In genomic region chr9:97997330-97998276, GRCh38 we compare ENCODE assay signal across 30 cellular contexts. TPM values are rescaled to one million over a fixed set of nuclear protein-coding genes. Genes with fewer than 3 reads are reported as not detected.
DNase-seq lines count a peak whose midpoint lies in the region; ATAC-seq, FAIRE-seq and TF ChIP-seq lines count a peak whose summit lies in the region.
"Had no signal": no experiment of that assay in that cellular context is flagged by ENCODE, and none has a peak within 500 bp of the region (broad histone marks: within the 10 kb centered on the region; RNA-seq: fewer than 3 reads in every experiment).

No MANE protein-coding gene starts in this region.

- H3K36me3 Mint-ChIP-seq in CD4-positive, alpha-beta T cell (ENCODE audit: low read depth), result peaks cover 82% of the 10 kb centered on the region

- POLR2A ChIA-PET in CD4-positive, alpha-beta T cell (lab: Charles Lee), result interaction anchor here (0.6 to 2.0 kb wide), 6 partner anchors 9 to 74 kb away, joined by 3 to 9 read pairs (median 3); partner anchors contain the start of gene TRMO
- POLR2A ChIA-PET in K562 (lab: Yijun Ruan, JAX) (interaction anchor here (0.6 to 3.3 kb wide), 14 partner anchors 10 to 244 kb away, joined by 3 to 29 read pairs (median 4); partner anchors contain the start of genes ANP32B and TRMO), HepG2 (lab: Yijun Ruan, JAX) (interaction anchor here (2.0 kb wide), 1 partner anchor 14 kb away, joined by 8 read pairs; the partner anchor contains the start of gene ANP32B)

- H4K20me1 ChIP-seq in GM23248 (ENCODE audit: insufficient read depth), result 0 out of 2 replicates have a peak, but pooled peaks cover 15% of the 10 kb centered on the region
- peaks cover 20% of the 10 kb centered on the region for H4K20me1 ChIP-seq in K562 (replicated peaks; ENCODE audit: control insufficient read depth, insufficient read depth, low read length)
- H4K20me1 ChIP-seq in HepG2 (ENCODE audit: insufficient read depth, low read length), result peaks cover 24% of the 10 kb centered on the region

- peak overlapping the region; percentile 70 for H3K27ac Mint-ChIP-seq in CD4-positive, alpha-beta T cell
- H3K27ac Mint-ChIP-seq: mesothelial cell of epicardium, type B pancreatic cell had no signal

- TF ChIP-seq EP300 in K562 (IDR thresholded peaks at IDR 0.05; ENCODE audit: low read length) (no peak), HepG2 (IDR thresholded peaks at IDR 0.05; ENCODE audit: low read depth in 2 of 2, low read length in 2 of 2) (no peak), HepG2 (CRISPR knock-in tag; IDR thresholded peaks at IDR 0.05; ENCODE audit: borderline replicate concordance) (no peak)

- peaks cover 70% of the 10 kb centered on the region for H3K4me1 Mint-ChIP-seq in CD4-positive, alpha-beta T cell (ENCODE audit: low read depth)
- H3K4me1 Mint-ChIP-seq: mesothelial cell of epicardium had no signal

- no peak for DNase-seq in CD4-positive, alpha-beta T cell
- DNase-seq in GM23248 (peak; percentile 11), K562 (ENCODE audit: extremely low read depth in 1 of 4, low spot score in 3 of 4) (no peak), HepG2 (ENCODE audit: low spot score) (no peak), substantia nigra (lab: John Stamatoyannopoulos, UW) (no peak)
- DNase-seq: activated CD4-positive, CD25-positive, alpha-beta regulatory T cell treated with anti-CD3 and anti-CD28 coated beads, Interleukin-2, amount 50 U/mL, for 72 hours; activated CD8-positive, alpha-beta T cell treated with anti-CD3 and anti-CD28 coated beads, Interleukin-2, amount 10 ng/mL, durations not matched to agents 7 days and 5 days; activated naive CD4-positive, alpha-beta T cell treated with anti-CD3 and anti-CD28 coated beads for 36 hours; aorta; caudate nucleus; CD4-positive, alpha-beta memory T cell; DMS153; MV-4-11; naive thymus-derived CD4-positive, alpha-beta T cell; NCI-H1694; NCI-H2171 treated with DMSO at 0.1 percent for 48 hours; NCI-H526; pancreas; right cardiac atrium; stomach had no signal

- no peaks in the 10 kb centered on the region for H3K9me3 ChIP-seq in CD4-positive, alpha-beta T cell (ENCODE audit: control insufficient read depth, low read length)
- H3K9me3 ChIP-seq in GM23248 (ENCODE audit: low read depth) (no peaks in the 10 kb centered on the region), K562 (replicated peaks; ENCODE audit: control insufficient read depth, insufficient read depth, low read depth, low read length) (no peaks in the 10 kb centered on the region), HepG2 (ENCODE audit: low read length) (no peaks in the 10 kb centered on the region)
- H3K9me3 ChIP-seq: pancreas, SJSA1, stomach had no signal

- peak; percentile 54 for TF ChIP-seq POLR2A in K562 (conservative IDR thresholded peaks at IDR 0.05)
- no peak for TF ChIP-seq POLR2A in HepG2 (IDR thresholded peaks at IDR 0.05; ENCODE audit: insufficient read depth in 1 of 2, low read depth in 2 of 2, low read length in 2 of 2)

- peaks cover 2% of the 10 kb centered on the region; the same call in 1 of the 2 replicates for H3K4me1 ChIP-seq in GM23248 (ENCODE audit: insufficient read depth)
- H3K4me1 ChIP-seq in K562 (replicated peaks in 1 of 2; ENCODE audit: control insufficient read depth in 2 of 2, insufficient read depth in 2 of 2, low read length in 2 of 2), result peaks cover 0 to 8% of the 10 kb centered on the region in 2 experiments; a peak in 3 of 5 replicates
- H3K4me1 ChIP-seq in HepG2 (ENCODE audit: insufficient read depth, low read length), result peaks cover 5% of the 10 kb centered on the region
- H3K4me1 ChIP-seq: SJSA1 had no signal

- ATAC-seq in CD4-positive, alpha-beta T cell (ENCODE audit: poor library complexity), result no peak
- ATAC-seq in K562 (no peak; the same call in 2 of the 3 replicates), HepG2 (peak; percentile 32; the same call in 2 of the 3 replicates), GM21381 (IDR thresholded peaks at IDR 0.05; ENCODE audit: unreplicated experiment) (no peak), HG03280 (IDR thresholded peaks at IDR 0.05; ENCODE audit: unreplicated experiment) (no peak), GM19452 (IDR thresholded peaks at IDR 0.05; ENCODE audit: unreplicated experiment) (no peak)
- ATAC-seq: activated CD8-positive, alpha-beta T cell treated with anti-CD3 and anti-CD28 coated beads, Interleukin-2, amount 10 ng/mL, durations not matched to agents 7 days and 5 days; naive thymus-derived CD4-positive, alpha-beta T cell; pancreas; right cardiac atrium had no signal

- no peak overlapping the region for H3K4me3 ChIP-seq in GM23248
- H3K4me3 ChIP-seq in K562, result no peak overlapping the region
- H3K4me3 ChIP-seq in HepG2 (replicated peaks in 1 of 3; ENCODE audit: insufficient read depth in 1 of 3, low read depth in 2 of 3, low read length in 3 of 3), result no peak overlapping the region
- H3K4me3 ChIP-seq: pancreas, SJSA1, stomach had no signal

- H3K27ac ChIP-seq in CD4-positive, alpha-beta T cell (ENCODE audit: low read depth, low read length), result no peak overlapping the region
- H3K27ac ChIP-seq in GM23248, result no peak overlapping the region
- H3K27ac ChIP-seq in K562 (ENCODE audit: extremely low read depth, low read depth, low read length), result peak overlapping the region; percentile 4; the same call in 1 of the 3 replicates
- no peak overlapping the region for H3K27ac ChIP-seq in HepG2 (ENCODE audit: extremely low read length, insufficient read depth, low read length)
- H3K27ac ChIP-seq in substantia nigra (ENCODE audit: low read depth, low read length, poor library complexity, severe bottlenecking), result no peak overlapping the region
- H3K27ac ChIP-seq: KMS-11, pancreas, SJSA1, stomach had no signal

- no peaks in the 10 kb centered on the region for H3K9me2 ChIP-seq in GM23248 (ENCODE audit: insufficient read depth)

- peaks cover 98% of the 10 kb centered on the region for H3K79me2 ChIP-seq in GM23248 (ENCODE audit: insufficient read depth)
- H3K79me2 ChIP-seq in K562 (ENCODE audit: control insufficient read depth, insufficient read depth, low read length), result peaks cover 95% of the 10 kb centered on the region
- H3K79me2 ChIP-seq in HepG2 (ENCODE audit: insufficient read depth, low read length), result peaks cover 61% of the 10 kb centered on the region

- 0 out of 2 replicates have a peak, but pooled peaks cover 4% of the 10 kb centered on the region for H3F3A ChIP-seq in GM23248 (ENCODE audit: insufficient read depth)

- H3K27me3 ChIP-seq in CD4-positive, alpha-beta T cell (ENCODE audit: control insufficient read depth, insufficient read depth, low read length), result no peaks in the 10 kb centered on the region
- H3K27me3 ChIP-seq in GM23248 (replicated peaks; ENCODE audit: insufficient read depth) (no peaks in the 10 kb centered on the region), K562 (ENCODE audit: control insufficient read depth in 2 of 2, insufficient read depth in 2 of 2, low read length in 2 of 2) (no peaks in the 10 kb centered on the region), HepG2 (ENCODE audit: control insufficient read depth in 1 of 2, insufficient read depth in 2 of 2, low read length in 2 of 2) (no peaks in the 10 kb centered on the region)
- H3K27me3 ChIP-seq: pancreas, SJSA1, stomach had no signal

- H3K9me3 Mint-ChIP-seq in CD4-positive, alpha-beta T cell, result no peaks in the 10 kb centered on the region
- H3K9me3 Mint-ChIP-seq: activated naive CD4-positive, alpha-beta T cell treated with anti-CD3 and anti-CD28 coated beads for 36 hours; CD4-positive, alpha-beta memory T cell; mesothelial cell of epicardium; type B pancreatic cell had no signal

- no peaks in the 10 kb centered on the region for H3K27me3 Mint-ChIP-seq in CD4-positive, alpha-beta T cell
- H3K27me3 Mint-ChIP-seq: CD4-positive, alpha-beta memory T cell; naive thymus-derived CD4-positive, alpha-beta T cell; type B pancreatic cell had no signal

- TF ChIP-seq RAD21 in K562 (CRISPR knock-in tag; conservative IDR thresholded peaks at IDR 0.05 in 1 of 2, IDR thresholded peaks at IDR 0.05 in 1 of 2), result no peak
- TF ChIP-seq RAD21 in HepG2 (CRISPR knock-in tag; IDR thresholded peaks at IDR 0.05), result no peak

- no peak overlapping the region for H3K4me2 ChIP-seq in GM23248 (ENCODE audit: unreplicated experiment)
- no peak overlapping the region for H3K4me2 ChIP-seq in K562 (ENCODE audit: insufficient read depth, low read length)
- no peak overlapping the region for H3K4me2 ChIP-seq in HepG2 (ENCODE audit: low read depth, low read length)
- H3K4me2 ChIP-seq: KMS-11 had no signal

- in situ Hi-C loops in GM23248 (cut with MboI) (no loop called here), K562 (cut with MboI) (no loop called here), HepG2 (cut with HindIII; ENCODE audit: extremely low pct_ligation_motif_present, low pct_unique_long_range_greater_than_20kb) (no loop called here)

- no peak overlapping the region for H2AFZ ChIP-seq in GM23248
- no peak overlapping the region for H2AFZ ChIP-seq in K562 (ENCODE audit: low read depth, low read length)
- no peak overlapping the region for H2AFZ ChIP-seq in HepG2 (ENCODE audit: low read length)

- peaks cover 3% of the 10 kb centered on the region for H3K9me1 ChIP-seq in K562 (ENCODE audit: control insufficient read depth, insufficient read depth, low read length)

- no TSS peak for BruUV-seq in K562 (replicated peaks; lab: Mats Ljungman, UMichigan)
- no TSS peak for BruUV-seq in HepG2 (replicated peaks; lab: Mats Ljungman, UMichigan)

- 49 to 59% methylated on average over 3 of the region's 3 CpGs for WGBS in GM23248 (ENCODE audit: low coverage in 1 of 2, low lambda C conversion rate in 2 of 2, missing lambda C conversion rate in 2 of 2), 2 experiments
- 96% methylated on average over 3 of the region's 3 CpGs for WGBS in K562 (ENCODE audit: insufficient coverage, low coverage, missing lambda C conversion rate)
- 99% methylated on average over 3 of the region's 3 CpGs for WGBS in HepG2 (ENCODE audit: low lambda C conversion rate)

- TF ChIP-seq CTCF in CD4-positive, alpha-beta T cell (IDR thresholded peaks at IDR 0.05), result no peak
- TF ChIP-seq CTCF in K562 (IDR thresholded peaks at IDR 0.05 in 2 of 3, conservative IDR thresholded peaks at IDR 0.05 in 1 of 3; ENCODE audit: insufficient read depth in 2 of 3, low read depth in 1 of 3, low read length in 3 of 3), result no peak
- no peak for TF ChIP-seq CTCF in HepG2 (CRISPR knock-in tag; IDR thresholded peaks at IDR 0.05)

- FAIRE-seq in K562 (lab: Jason Lieb, UNC) (no peak), HepG2 (lab: Jason Lieb, UNC) (no peak)
- FAIRE-seq: GM18507, pancreas had no signal

- intact Hi-C loops in CD4-positive, alpha-beta T cell (cut with DNase I, micrococcal nuclease), result loop anchor here in 1 of 2 experiments (10.0 kb wide), 1 partner anchor 1243 kb away; no protein-coding TSS in a partner anchor
- intact Hi-C loops in K562 (cut with micrococcal nuclease), result no loop called here
- intact Hi-C loops in HepG2 (cut with micrococcal nuclease; ENCODE audit: unreplicated experiment), result no loop called here

- H3K9ac ChIP-seq in GM23248 (no peak overlapping the region), K562 (ENCODE audit: insufficient read depth in 1 of 2, low read depth in 2 of 2, low read length in 2 of 2) (no peak overlapping the region), HepG2 (ENCODE audit: insufficient read depth, low read depth, low read length) (no peak overlapping the region)
- H3K9ac ChIP-seq: KMS-11 had no signal

- CTCF ChIA-PET in CD4-positive, alpha-beta T cell (lab: Charles Lee), result interaction anchor here (0.6 to 2.8 kb wide), 4 partner anchors 14 to 107 kb away, joined by 3 to 14 read pairs (median 5); partner anchors contain the start of gene ANP32B
- CTCF ChIA-PET in K562 (lab: Yijun Ruan, JAX; ENCODE audit: low intra/inter-chr PET ratio) (interaction anchor here (0.5 to 0.7 kb wide), 2 partner anchors 10 to 75 kb away, joined by 3 to 4 read pairs; no protein-coding TSS in a partner anchor), HepG2 (lab: Yijun Ruan, JAX; ENCODE audit: low intra/inter-chr PET ratio, low total read pairs) (no interaction called here)

- no peak overlapping the region for H3K4me3 Mint-ChIP-seq in CD4-positive, alpha-beta T cell
- H3K4me3 Mint-ChIP-seq: activated CD8-positive, alpha-beta T cell treated with anti-CD3 and anti-CD28 coated beads, Interleukin-2, amount 10 ng/mL, durations not matched to agents 7 days and 5 days; activated naive CD4-positive, alpha-beta T cell treated with anti-CD3 and anti-CD28 coated beads for 36 hours; CD4-positive, alpha-beta memory T cell; mesothelial cell of epicardium; naive thymus-derived CD4-positive, alpha-beta T cell; type B pancreatic cell had no signal

- H3K36me3 ChIP-seq in GM23248 (ENCODE audit: low read depth) (peaks cover 45% of the 10 kb centered on the region), K562 (ENCODE audit: control insufficient read depth, insufficient read depth, low read length) (peaks cover 95% of the 10 kb centered on the region), HepG2 (replicated peaks in 1 of 2; ENCODE audit: control insufficient read depth in 1 of 2, insufficient read depth in 2 of 2, low read length in 2 of 2) (peaks cover 19 to 70% of the 10 kb centered on the region in 2 experiments)

RNA-seq across cellular contexts. Expression of gene ANP32B, which starts 14.5 kb away (rescaled TPM):
- total RNA-seq in CD4-positive, alpha-beta T cell, result 100 to 1,000 TPM; 178 to 192 TPM
- 11.2 and 35.3 TPM in 2 replicates for total RNA-seq in GM23248 (2014; rRNA removed; shearing (Covaris generic))
- polyA plus RNA-seq in GM23248 (2016; fragmentation: Nextera tagmentation; extraction: Ambion mirVana) (137 and 138 TPM in 2 replicates), K562 (2011; rRNA removed) (135 and 147 TPM in 2 replicates), K562 (2014; fragmentation: Illumina TruSeq; extraction: Trizol) (711 and 815 TPM in 2 replicates), K562 (2014; fragmentation: Nextera tagmentation; extraction: Ambion mirVana) (100 to 1,000 TPM in 1 of 2 experiments, 10 to 100 TPM in 1; 87.2 to 141 TPM), K562 (2014; rRNA removed) (331 and 380 TPM in 2 replicates), HepG2 (2011; rRNA removed) (30.3 and 37.5 TPM in 2 replicates)
- 103 and 181 TPM in 2 replicates for total RNA-seq in K562 (2011; cell fraction: chromatin; rRNA removed; ENCODE audit: low replicate concordance)
- 53.9 and 79.2 TPM in 2 replicates for total RNA-seq in K562 (2011; cell fraction: nucleolus; rRNA removed)
- total RNA-seq in K562 (2011; cell fraction: nucleoplasm; rRNA removed), result 96.2 and 106 TPM in 2 replicates
- total RNA-seq in K562 (2014; rRNA removed) (90.3 and 90.7 TPM in 2 replicates), K562 (2014; rRNA removed; fragmentation: Illumina TruSeq; extraction: Trizol) (80.3 and 96.1 TPM in 2 replicates), K562 (2015; rRNA removed; fragmentation: Illumina TruSeq; extraction: Trizol) (68.9 and 78.4 TPM in 2 replicates), K562 (2021) (384 and 454 TPM in 2 replicates), HepG2 (2016; rRNA removed; fragmentation: Illumina TruSeq; extraction: Trizol) (22.1 and 67.0 TPM in 2 replicates)
- polyA plus RNA-seq in K562 (2011; cell fraction: cytosol; rRNA removed), result 19.4 and 46.5 TPM in 2 replicates
- polyA plus RNA-seq in K562 (2011; cell fraction: nucleus; rRNA removed), result 41.5 and 53.7 TPM in 2 replicates
- 595 and 725 TPM in 2 replicates for polyA plus RNA-seq in K562 (2012)
- polyA minus RNA-seq in K562 (2011; rRNA and poly(A)+ RNA removed), result 117 and 146 TPM in 2 replicates
- polyA minus RNA-seq in K562 (2011; cell fraction: cytosol; rRNA and poly(A)+ RNA removed), result 105 and 106 TPM in 2 replicates
- 31.2 and 52.8 TPM in 2 replicates for polyA minus RNA-seq in K562 (2011; cell fraction: nucleus; rRNA and poly(A)+ RNA removed)
- 19.9 and 21.3 TPM in 2 replicates for total RNA-seq in HepG2 (2016; cell fraction: cytosol; rRNA removed; fragmentation: Illumina TruSeq; extraction: Trizol; ENCODE audit: low read depth)
- total RNA-seq in HepG2 (2016; cell fraction: insoluble cytoplasmic fraction; rRNA removed; fragmentation: Illumina TruSeq; extraction: Trizol), result 20.8 and 59.2 TPM in 2 replicates
- total RNA-seq in HepG2 (2016; cell fraction: membrane; rRNA removed; fragmentation: Illumina TruSeq; extraction: Trizol), result 40.3 and 40.9 TPM in 2 replicates
- 43.6 and 45.8 TPM in 2 replicates for total RNA-seq in HepG2 (2016; cell fraction: nucleus; rRNA removed; fragmentation: Illumina TruSeq; extraction: Trizol)
- 14.5 and 21.7 TPM in 2 replicates for polyA plus RNA-seq in HepG2 (2011; cell fraction: cytosol; rRNA removed)
- 9.4 and 15.4 TPM in 2 replicates for polyA plus RNA-seq in HepG2 (2011; cell fraction: nucleus; rRNA removed)
- polyA plus RNA-seq in HepG2 (2012), result 239 and 295 TPM in 2 replicates
- 128 and 145 TPM in 2 replicates for polyA plus RNA-seq in HepG2 (2016; cell fraction: cytosol; fragmentation: Illumina TruSeq; extraction: Trizol; ENCODE audit: low read depth)
- polyA plus RNA-seq in HepG2 (2016; cell fraction: insoluble cytoplasmic fraction; fragmentation: Illumina TruSeq; extraction: Trizol; ENCODE audit: low read depth), result 375 and 395 TPM in 2 replicates
- polyA plus RNA-seq in HepG2 (2016; cell fraction: membrane; fragmentation: Illumina TruSeq; extraction: Trizol; ENCODE audit: low read depth), result 226 and 237 TPM in 2 replicates
- 223 and 239 TPM in 2 replicates for polyA plus RNA-seq in HepG2 (2016; cell fraction: nucleus; fragmentation: Illumina TruSeq; extraction: Trizol; ENCODE audit: insufficient read depth, low read depth)
- 10.5 and 18.2 TPM in 2 replicates for polyA minus RNA-seq in HepG2 (2011; rRNA and poly(A)+ RNA removed; ENCODE audit: low replicate concordance)
- polyA minus RNA-seq in HepG2 (2011; cell fraction: cytosol; rRNA and poly(A)+ RNA removed), result 36.3 and 51.7 TPM in 2 replicates
- polyA minus RNA-seq in HepG2 (2011; cell fraction: nucleus; rRNA and poly(A)+ RNA removed), result 39.5 and 51.6 TPM in 2 replicates

RNA-seq across cellular contexts. Expression of gene NANS, which starts 58.9 kb away (rescaled TPM):
- total RNA-seq in CD4-positive, alpha-beta T cell, result 10 to 100 TPM; 70.5 to 74.0 TPM
- total RNA-seq in GM23248 (2014; rRNA removed; shearing (Covaris generic)), result 60.3 and 80.8 TPM in 2 replicates
- polyA plus RNA-seq in GM23248 (2016; fragmentation: Nextera tagmentation; extraction: Ambion mirVana) (128 and 133 TPM in 2 replicates), K562 (2011; rRNA removed) (124 and 143 TPM in 2 replicates), K562 (2014; fragmentation: Illumina TruSeq; extraction: Trizol) (137 TPM in 2 replicates), K562 (2014; fragmentation: Nextera tagmentation; extraction: Ambion mirVana) (10 to 100 TPM; 37.1 to 64.3 TPM), K562 (2014; rRNA removed) (127 and 141 TPM in 2 replicates), HepG2 (2011; rRNA removed) (80.9 and 86.9 TPM in 2 replicates)
- total RNA-seq in K562 (2011; cell fraction: chromatin; rRNA removed; ENCODE audit: low replicate concordance), result 95.6 and 146 TPM in 2 replicates
- total RNA-seq in K562 (2011; cell fraction: nucleolus; rRNA removed), result 97.0 and 106 TPM in 2 replicates
- total RNA-seq in K562 (2011; cell fraction: nucleoplasm; rRNA removed), result 94.6 and 118 TPM in 2 replicates
- total RNA-seq in K562 (2014; rRNA removed) (181 and 197 TPM in 2 replicates), K562 (2014; rRNA removed; fragmentation: Illumina TruSeq; extraction: Trizol) (124 and 133 TPM in 2 replicates), K562 (2015; rRNA removed; fragmentation: Illumina TruSeq; extraction: Trizol) (151 and 156 TPM in 2 replicates), K562 (2021) (127 and 133 TPM in 2 replicates), HepG2 (2016; rRNA removed; fragmentation: Illumina TruSeq; extraction: Trizol) (203 and 266 TPM in 2 replicates)
- 138 and 150 TPM in 2 replicates for polyA plus RNA-seq in K562 (2011; cell fraction: cytosol; rRNA removed)
- 49.2 and 61.9 TPM in 2 replicates for polyA plus RNA-seq in K562 (2011; cell fraction: nucleus; rRNA removed)
- polyA plus RNA-seq in K562 (2012), result 189 and 211 TPM in 2 replicates
- 139 and 167 TPM in 2 replicates for polyA minus RNA-seq in K562 (2011; rRNA and poly(A)+ RNA removed)
- 63.5 and 72.7 TPM in 2 replicates for polyA minus RNA-seq in K562 (2011; cell fraction: cytosol; rRNA and poly(A)+ RNA removed)
- polyA minus RNA-seq in K562 (2011; cell fraction: nucleus; rRNA and poly(A)+ RNA removed), result 26.9 and 42.3 TPM in 2 replicates
- 49.6 and 52.9 TPM in 2 replicates for total RNA-seq in HepG2 (2016; cell fraction: cytosol; rRNA removed; fragmentation: Illumina TruSeq; extraction: Trizol; ENCODE audit: low read depth)
- total RNA-seq in HepG2 (2016; cell fraction: insoluble cytoplasmic fraction; rRNA removed; fragmentation: Illumina TruSeq; extraction: Trizol), result 208 and 294 TPM in 2 replicates
- 63.3 and 63.6 TPM in 2 replicates for total RNA-seq in HepG2 (2016; cell fraction: membrane; rRNA removed; fragmentation: Illumina TruSeq; extraction: Trizol)
- total RNA-seq in HepG2 (2016; cell fraction: nucleus; rRNA removed; fragmentation: Illumina TruSeq; extraction: Trizol), result 77.5 and 79.4 TPM in 2 replicates
- polyA plus RNA-seq in HepG2 (2011; cell fraction: cytosol; rRNA removed), result 105 and 118 TPM in 2 replicates
- 34.7 and 37.4 TPM in 2 replicates for polyA plus RNA-seq in HepG2 (2011; cell fraction: nucleus; rRNA removed)
- 84.8 and 103 TPM in 2 replicates for polyA plus RNA-seq in HepG2 (2012)
- polyA plus RNA-seq in HepG2 (2016; cell fraction: cytosol; fragmentation: Illumina TruSeq; extraction: Trizol; ENCODE audit: low read depth), result 42.6 and 48.8 TPM in 2 replicates
- polyA plus RNA-seq in HepG2 (2016; cell fraction: insoluble cytoplasmic fraction; fragmentation: Illumina TruSeq; extraction: Trizol; ENCODE audit: low read depth), result 258 and 291 TPM in 2 replicates
- 45.4 and 47.4 TPM in 2 replicates for polyA plus RNA-seq in HepG2 (2016; cell fraction: membrane; fragmentation: Illumina TruSeq; extraction: Trizol; ENCODE audit: low read depth)
- polyA plus RNA-seq in HepG2 (2016; cell fraction: nucleus; fragmentation: Illumina TruSeq; extraction: Trizol; ENCODE audit: insufficient read depth, low read depth), result 98.0 and 99.6 TPM in 2 replicates
- 77.2 and 87.3 TPM in 2 replicates for polyA minus RNA-seq in HepG2 (2011; rRNA and poly(A)+ RNA removed; ENCODE audit: low replicate concordance)
- polyA minus RNA-seq in HepG2 (2011; cell fraction: cytosol; rRNA and poly(A)+ RNA removed), result 32.7 and 40.5 TPM in 2 replicates
- polyA minus RNA-seq in HepG2 (2011; cell fraction: nucleus; rRNA and poly(A)+ RNA removed), result 42.8 and 50.6 TPM in 2 replicates

RNA-seq across cellular contexts. Expression of gene HEMGN, which starts 59.6 kb away (rescaled TPM):
- total RNA-seq in CD4-positive, alpha-beta T cell, result under 1 TPM; 0.30 to 0.34 TPM
- total RNA-seq in GM23248 (2014; rRNA removed; shearing (Covaris generic)), result not detected in 2 replicates
- polyA plus RNA-seq in GM23248 (2016; fragmentation: Nextera tagmentation; extraction: Ambion mirVana), result not detected in 2 replicates
- total RNA-seq in K562 (2011; cell fraction: chromatin; rRNA removed; ENCODE audit: low replicate concordance), result 11.3 and 87.8 TPM in 2 replicates
- total RNA-seq in K562 (2011; cell fraction: nucleolus; rRNA removed), result 10.7 and 21.2 TPM in 2 replicates
- 28.6 and 33.8 TPM in 2 replicates for total RNA-seq in K562 (2011; cell fraction: nucleoplasm; rRNA removed)
- total RNA-seq in K562 (2014; rRNA removed), result 107 and 116 TPM in 2 replicates
- total RNA-seq in K562 (2014; rRNA removed; fragmentation: Illumina TruSeq; extraction: Trizol), result 182 and 209 TPM in 2 replicates
- 54.3 and 56.3 TPM in 2 replicates for total RNA-seq in K562 (2015; rRNA removed; fragmentation: Illumina TruSeq; extraction: Trizol)
- 101 and 104 TPM in 2 replicates for total RNA-seq in K562 (2021)
- 104 and 197 TPM in 2 replicates for polyA plus RNA-seq in K562 (2011; rRNA removed)
- 25.0 and 35.1 TPM in 2 replicates for polyA plus RNA-seq in K562 (2011; cell fraction: cytosol; rRNA removed)
- 20.7 and 23.5 TPM in 2 replicates for polyA plus RNA-seq in K562 (2011; cell fraction: nucleus; rRNA removed)
- 22.3 and 42.9 TPM in 2 replicates for polyA plus RNA-seq in K562 (2012)
- 183 and 258 TPM in 2 replicates for polyA plus RNA-seq in K562 (2014; fragmentation: Illumina TruSeq; extraction: Trizol)
- 100 to 1,000 TPM; 110 to 156 TPM for polyA plus RNA-seq in K562 (2014; fragmentation: Nextera tagmentation; extraction: Ambion mirVana)
- 124 and 137 TPM in 2 replicates for polyA plus RNA-seq in K562 (2014; rRNA removed)
- 106 and 117 TPM in 2 replicates for polyA minus RNA-seq in K562 (2011; rRNA and poly(A)+ RNA removed)
- 22.3 and 41.9 TPM in 2 replicates for polyA minus RNA-seq in K562 (2011; cell fraction: cytosol; rRNA and poly(A)+ RNA removed)
- polyA minus RNA-seq in K562 (2011; cell fraction: nucleus; rRNA and poly(A)+ RNA removed), result 10.1 and 16.6 TPM in 2 replicates
- not detected in 2 replicates for total RNA-seq in HepG2 (2016; rRNA removed; fragmentation: Illumina TruSeq; extraction: Trizol)
- not detected in 2 replicates for total RNA-seq in HepG2 (2016; cell fraction: cytosol; rRNA removed; fragmentation: Illumina TruSeq; extraction: Trizol; ENCODE audit: low read depth)
- not detected in 2 replicates for total RNA-seq in HepG2 (2016; cell fraction: insoluble cytoplasmic fraction; rRNA removed; fragmentation: Illumina TruSeq; extraction: Trizol)
- not detected in 2 replicates for total RNA-seq in HepG2 (2016; cell fraction: membrane; rRNA removed; fragmentation: Illumina TruSeq; extraction: Trizol)
- not detected in 2 replicates for total RNA-seq in HepG2 (2016; cell fraction: nucleus; rRNA removed; fragmentation: Illumina TruSeq; extraction: Trizol)
- polyA plus RNA-seq in HepG2 (2011; rRNA removed), result not detected in 2 replicates
- polyA plus RNA-seq in HepG2 (2011; cell fraction: cytosol; rRNA removed), result not detected in 2 replicates
- not detected in 2 replicates for polyA plus RNA-seq in HepG2 (2011; cell fraction: nucleus; rRNA removed)
- polyA plus RNA-seq in HepG2 (2012), result not detected in 2 replicates
- not detected in 2 replicates for polyA plus RNA-seq in HepG2 (2016; cell fraction: cytosol; fragmentation: Illumina TruSeq; extraction: Trizol; ENCODE audit: low read depth)
- not detected in 2 replicates for polyA plus RNA-seq in HepG2 (2016; cell fraction: insoluble cytoplasmic fraction; fragmentation: Illumina TruSeq; extraction: Trizol; ENCODE audit: low read depth)
- not detected in 2 replicates for polyA plus RNA-seq in HepG2 (2016; cell fraction: membrane; fragmentation: Illumina TruSeq; extraction: Trizol; ENCODE audit: low read depth)
- not detected in 2 replicates for polyA plus RNA-seq in HepG2 (2016; cell fraction: nucleus; fragmentation: Illumina TruSeq; extraction: Trizol; ENCODE audit: insufficient read depth, low read depth)
- 0.10 TPM in 1 of 2 replicates, not detected in the other for polyA minus RNA-seq in HepG2 (2011; rRNA and poly(A)+ RNA removed; ENCODE audit: low replicate concordance)
- not detected in 2 replicates for polyA minus RNA-seq in HepG2 (2011; cell fraction: cytosol; rRNA and poly(A)+ RNA removed)
- not detected in 2 replicates for polyA minus RNA-seq in HepG2 (2011; cell fraction: nucleus; rRNA and poly(A)+ RNA removed)
- total RNA-seq: dermis microvascular lymphatic vessel endothelial cell, G401, mesothelial cell of epicardium, right cardiac atrium, SJSA1 had no signal
- polyA plus RNA-seq: aorta, pancreas, right cardiac atrium, stomach had no signal

Comparison
In these comparisons a context has a peak if more than half of its experiments do, and no peak if none do; other contexts are left out.
1. RNA of gene HEMGN, which starts 59.6 kb away (total RNA-seq): 10.7 to 209 TPM in K562; 0.30 to 0.34 TPM in CD4-positive, alpha-beta T cell, not detected in GM23248 and not detected in HepG2; every median in the first group is over 4 times any median in the second.